Comparison of ENCODE assay signal across 9 cellular contexts in genomic region chr3:69740103-69741021, GRCh38. TPM values are rescaled to one million over a fixed set of nuclear protein-coding genes. Genes with fewer than 3 reads are reported as not detected.
DNase-seq lines count a peak whose midpoint lies in the region; ATAC-seq, FAIRE-seq and TF ChIP-seq lines count a peak whose summit lies in the region.
"Had no signal": no experiment of that assay in that cellular context is flagged by ENCODE, and none has a peak within 500 bp of the region (broad histone marks: within the 10 kb centered on the region; RNA-seq: fewer than 3 reads in every experiment).

No MANE protein-coding gene starts in this region.

- H3K4me1 Mint-ChIP-seq in activated CD8-positive, alpha-beta memory T cell treated with anti-CD3 and anti-CD28 coated beads, Interleukin-2, amount 10 ng/mL, durations not matched to agents 7 days and 5 days, result peaks cover 3% of the 10 kb centered on the region

- H3K4me1 ChIP-seq in RWPE2 (ENCODE audit: insufficient read depth, poor library complexity, severe bottlenecking), result no peaks in the 10 kb centered on the region

- CTCF ChIA-PET in activated CD8-positive, alpha-beta memory T cell treated with anti-CD3 and anti-CD28 coated beads, Interleukin-2, amount 10 ng/mL, durations not matched to agents 7 days and 5 days (lab: Charles Lee), result no interaction called here

- H3K9me3 Mint-ChIP-seq in activated CD8-positive, alpha-beta memory T cell treated with anti-CD3 and anti-CD28 coated beads, Interleukin-2, amount 10 ng/mL, durations not matched to agents 7 days and 5 days (ENCODE audit: low read depth), result no peaks in the 10 kb centered on the region

- H3K36me3 Mint-ChIP-seq in activated CD8-positive, alpha-beta memory T cell treated with anti-CD3 and anti-CD28 coated beads, Interleukin-2, amount 10 ng/mL, durations not matched to agents 7 days and 5 days, result peaks cover 2% of the 10 kb centered on the region

- H3K9me3 ChIP-seq in RWPE2 (ENCODE audit: severe bottlenecking), result no peaks in the 10 kb centered on the region

- TF ChIP-seq POLR2A in GM12891 (IDR thresholded peaks at IDR 0.05; ENCODE audit: low read depth, low read length), result no peak

- no peaks in the 10 kb centered on the region for H3K36me3 ChIP-seq in RWPE2 (ENCODE audit: low read depth)

- peaks cover 54% of the 10 kb centered on the region for H3K27me3 Mint-ChIP-seq in activated CD8-positive, alpha-beta memory T cell treated with anti-CD3 and anti-CD28 coated beads, Interleukin-2, amount 10 ng/mL, durations not matched to agents 7 days and 5 days

- peak; percentile 56 for DNase-seq in DMS53 (lab: John Stamatoyannopoulos, UW)
- no peak for DNase-seq in DMS53 treated with DMSO at 0.1 percent for 48 hours (lab: John Stamatoyannopoulos, UW; ENCODE audit: unreplicated experiment)
- peak; percentile 71 for DNase-seq in RWPE2 (ENCODE audit: low spot score)
- DNase-seq in germinal center (ENCODE audit: low spot score), result peak; percentile 32
- peak; percentile 45 for DNase-seq in pons (ENCODE audit: low spot score)
- DNase-seq in activated CD8-positive, alpha-beta memory T cell treated with anti-CD3 and anti-CD28 coated beads, Interleukin-2, amount 10 ng/mL, durations not matched to agents 7 days and 5 days, result no peak
- DNase-seq in GM12891 (ENCODE audit: insufficient read length, low spot score), result no peak

- H3K27ac ChIP-seq in RWPE2 (ENCODE audit: poor library complexity, severe bottlenecking), result no peak overlapping the region

- H3K27me3 ChIP-seq in RWPE2 (ENCODE audit: insufficient read depth, poor library complexity, severe bottlenecking), result no peaks in the 10 kb centered on the region

- no peak for TF ChIP-seq CTCF in RWPE2 (IDR thresholded peaks at IDR 0.05; ENCODE audit: poor library complexity, severe bottlenecking)

- no peak for FAIRE-seq in GM12891 (lab: Jason Lieb, UNC)
- FAIRE-seq: A204.1 had no signal

- no peak overlapping the region for H3K4me3 Mint-ChIP-seq in activated CD8-positive, alpha-beta memory T cell treated with anti-CD3 and anti-CD28 coated beads, Interleukin-2, amount 10 ng/mL, durations not matched to agents 7 days and 5 days

- peak overlapping the region; percentile 82 for H3K4me3 ChIP-seq in RWPE2 (ENCODE audit: severe bottlenecking)

- peak; percentile 66 for ATAC-seq in RWPE2 (ENCODE audit: low read depth)
- ATAC-seq in activated CD8-positive, alpha-beta memory T cell treated with anti-CD3 and anti-CD28 coated beads, Interleukin-2, amount 10 ng/mL, durations not matched to agents 7 days and 5 days, result no peak
- ATAC-seq in GM19328 (IDR thresholded peaks at IDR 0.05; ENCODE audit: unreplicated experiment), result no peak

- no peak overlapping the region for H3K27ac Mint-ChIP-seq in activated CD8-positive, alpha-beta memory T cell treated with anti-CD3 and anti-CD28 coated beads, Interleukin-2, amount 10 ng/mL, durations not matched to agents 7 days and 5 days

TF ChIP-seq in GM12891, 5 proteins besides CTCF, POLR2A, EP300 and RAD21:
- TF ChIP-seq POU2F2 (IDR thresholded peaks at IDR 0.05; ENCODE audit: low read depth, low read length), result no peak
- no peak for TF ChIP-seq TAF1 (IDR thresholded peaks at IDR 0.05; ENCODE audit: low read depth, low read length)
- TF ChIP-seq POLR2AphosphoS5 (IDR thresholded peaks at IDR 0.05; ENCODE audit: low read depth, low read length), result no peak
- no peak for TF ChIP-seq PAX5 (IDR thresholded peaks at IDR 0.05; ENCODE audit: insufficient read depth, low read length, severe bottlenecking)
- no peak for TF ChIP-seq SPI1 (IDR thresholded peaks at IDR 0.05; ENCODE audit: low read depth, low read length)
TF ChIP-seq in GM12891: peak in this region for 0.

RNA-seq across cellular contexts. Expression of gene MITF, which starts 1.1 kb away (rescaled TPM):
- not detected for total RNA-seq in activated CD8-positive, alpha-beta memory T cell treated with anti-CD3 and anti-CD28 coated beads, Interleukin-2, amount 10 ng/mL, durations not matched to agents 7 days and 5 days
- not detected for polyA plus RNA-seq in GM12891 (2012; ENCODE audit: low read depth, missing spikeins)

Comparison
In these comparisons a context has a peak if more than half of its experiments do, and no peak if none do; other contexts are left out.
1. DNase-seq: peak in DMS53 (single experiment), RWPE2 (single experiment), germinal center (single experiment) and pons (single experiment); none in DMS53 treated with DMSO at 0.1 percent for 48 hours (single experiment), activated CD8-positive, alpha-beta memory T cell treated with anti-CD3 and anti-CD28 coated beads, Interleukin-2, amount 10 ng/mL, durations not matched to agents 7 days and 5 days (single experiment) and GM12891 (single experiment).